8 cellular contexts compared by ENCODE assay signal in genomic region chr14:22871200-22871961, GRCh38. TPM values are rescaled to one million over a fixed set of nuclear protein-coding genes. Genes with fewer than 3 reads are reported as not detected.
DNase-seq lines count a peak whose midpoint lies in the region; ATAC-seq, FAIRE-seq and TF ChIP-seq lines count a peak whose summit lies in the region.

LRP10 (plus strand) TSS chr14:22871740; CDS start chr14:22872304, 564 bp downstream.

- peak; percentile 80 to 93 for DNase-seq in A549 (ENCODE audit: low read depth in 1 of 2, low spot score in 1 of 2)
- DNase-seq in NCI-H2171 treated with DMSO at 0.1 percent for 48 hours (lab: John Stamatoyannopoulos, UW) = peak; percentile 89
- DNase-seq in WERI-Rb-1 = peak; percentile 95
- peak; percentile 93 for DNase-seq in bronchial epithelial cell (ENCODE audit: low read depth)
- DNase-seq in inferior parietal cortex (ENCODE audit: extremely low spot score) = peak; percentile 82
- DNase-seq in spleen = peak; percentile 99

- ATAC-seq in A549 (peak; percentile 90 to 93), GM18858 (IDR thresholded peaks at IDR 0.05; ENCODE audit: unreplicated experiment) (peak; percentile 55), HG03064 (IDR thresholded peaks at IDR 0.05; ENCODE audit: low read depth, unreplicated experiment) (peak; percentile 71)

- H3K27me3 ChIP-seq in WERI-Rb-1 (ENCODE audit: insufficient read depth, low read depth, severe bottlenecking) = no peaks in the 10 kb centered on the region
- no peaks in the 10 kb centered on the region for H3K27me3 ChIP-seq in bronchial epithelial cell (ENCODE audit: control insufficient read depth, insufficient read depth, low read length)
- H3K27me3 ChIP-seq in spleen (replicated peaks in 1 of 7) = no peaks in the 10 kb centered on the region

- FAIRE-seq in A549 (lab: Jason Lieb, UNC) (no peak), bronchial epithelial cell (lab: Jason Lieb, UNC) (no peak)

- POLR2A ChIA-PET in A549 (lab: Yijun Ruan, JAX) = interaction anchor here (0.7 to 3.1 kb wide), 12 partner anchors 9 to 282 kb away, joined by 3 to 12 read pairs (median 3); partner anchors contain the start of genes DAD1, OXA1L, PRMT5 and RBM23

- intact Hi-C loops in spleen (cut with DNase I; ENCODE audit: low total_unique reads) = no loop called here

- CTCF ChIA-PET in A549 (lab: Yijun Ruan, JAX) = interaction anchor here (0.8 to 23.1 kb wide), 16 partner anchors 11 to 315 kb away, joined by 3 to 368 read pairs (median 7); partner anchors contain the start of genes MMP14, PRMT5 and REM2

- peak within 1 kb of the TSS; percentile 78 for H3K4me3 ChIP-seq in A549
- peak within 1 kb of the TSS; percentile 71 for H3K4me3 ChIP-seq in WERI-Rb-1 (ENCODE audit: low read depth, low read length)
- H3K4me3 ChIP-seq in bronchial epithelial cell (ENCODE audit: low read depth, low read length) = peak within 1 kb of the TSS; percentile 93
- H3K4me3 ChIP-seq in spleen = peak within 1 kb of the TSS; percentile 70 to 97 (median 90)

- whole genome bisulfite sequencing in A549 (ENCODE audit: missing lambda C conversion rate) = under 1% methylated on average over 21 of the region's 42 CpGs
- WGBS in spleen, 5 donors = 0 to 1% (median 0%) methylated on average over 40 to 42 of the region's 42 CpGs

- H3K36me3 ChIP-seq in WERI-Rb-1 (no peaks in the 10 kb centered on the region; the same call in 1 of the 2 replicates), bronchial epithelial cell (ENCODE audit: control insufficient read depth, insufficient read depth, low read length) (peaks cover 24% of the 10 kb centered on the region), spleen (peaks cover 6 to 35% (median 32%) of the 10 kb centered on the region in 6 donors)

- TF ChIP-seq RAD21 in A549 (conservative IDR thresholded peaks at IDR 0.05 in 1 of 2, IDR thresholded peaks at IDR 0.05 in 1 of 2) = no peak

- no peak for TF ChIP-seq EP300 in A549 (IDR thresholded peaks at IDR 0.05)

- TF ChIP-seq POLR2A in A549 (IDR thresholded peaks at IDR 0.05; ENCODE audit: low read length) (peak; percentile 48), spleen (IDR thresholded peaks at IDR 0.05) (peak; percentile 8 to 58 (median 44))

- peak within 1 kb of the TSS; percentile 94 to 98 for H3K27ac ChIP-seq in A549
- H3K27ac ChIP-seq in WERI-Rb-1 = peak within 1 kb of the TSS; percentile 78
- peak within 1 kb of the TSS; percentile 94 to 100 (median 100) for H3K27ac ChIP-seq in spleen

- H3K4me2 ChIP-seq in A549 = peak within 1 kb of the TSS; percentile 81

- no peaks in the 10 kb centered on the region for H3K9me3 ChIP-seq in A549
- no peaks in the 10 kb centered on the region for H3K9me3 ChIP-seq in WERI-Rb-1 (ENCODE audit: severe bottlenecking)
- H3K9me3 ChIP-seq in spleen = no peaks in the 10 kb centered on the region

- TF ChIP-seq CTCF in A549 (IDR thresholded peaks at IDR 0.05) = no peak
- TF ChIP-seq CTCF in WERI-Rb-1 (IDR thresholded peaks at IDR 0.05; ENCODE audit: low read depth, low read length) = no peak
- TF ChIP-seq CTCF in bronchial epithelial cell (IDR thresholded peaks at IDR 0.05; ENCODE audit: insufficient read depth, low read length, severe bottlenecking) = peak; percentile 1
- TF ChIP-seq CTCF in spleen (IDR thresholded peaks at IDR 0.05 in 8 of 11, conservative IDR thresholded peaks at IDR 0.05 in 3 of 11) = no peak

- peaks cover 21% of the 10 kb centered on the region for H3K4me1 ChIP-seq in A549
- H3K4me1 ChIP-seq in spleen = peaks cover 24 to 65% (median 43%) of the 10 kb centered on the region in 6 donors

TF ChIP-seq in A549, 52 proteins besides CTCF, POLR2A, EP300 and RAD21:
- no peak for TF ChIP-seq TFCP2L1 (CRISPR knock-in tag; IDR thresholded peaks at IDR 0.05)
- TF ChIP-seq E2F6 (IDR thresholded peaks at IDR 0.05; ENCODE audit: borderline replicate concordance, low read depth) = 0 out of 2 replicates have a peak, but pooled peaks have one; percentile 11
- TF ChIP-seq ATOH8 (CRISPR knock-in tag; IDR thresholded peaks at IDR 0.05; ENCODE audit: low read depth) = no peak
- peak; percentile 45; the same call in 1 of the 2 replicates for TF ChIP-seq PHF8 (IDR thresholded peaks at IDR 0.05; ENCODE audit: borderline replicate concordance, low read depth)
- no peak for TF ChIP-seq HES2 (IDR thresholded peaks at IDR 0.05)
- 0 out of 2 replicates have a peak, but pooled peaks have one; percentile 23 for TF ChIP-seq MYC (IDR thresholded peaks at IDR 0.05; ENCODE audit: borderline replicate concordance, low read length)
- no peak for TF ChIP-seq ESRRA (IDR thresholded peaks at IDR 0.05; ENCODE audit: borderline replicate concordance, low read length)
- TF ChIP-seq GATA3 (IDR thresholded peaks at IDR 0.05; ENCODE audit: borderline replicate concordance) = no peak
- TF ChIP-seq CEBPB (IDR thresholded peaks at IDR 0.05) = peak in 1 of 2 experiments; percentile 3; a peak in 1 of 4 replicates
- TF ChIP-seq PBX3 (IDR thresholded peaks at IDR 0.05) = peak; percentile 95
- TF ChIP-seq JUN (IDR thresholded peaks at IDR 0.05) = peak in 1 of 2 experiments; percentile 63; a peak in 2 of 5 replicates
- no peak for TF ChIP-seq ZC3H11A (IDR thresholded peaks at IDR 0.05)
- no peak for TF ChIP-seq MAZ (IDR thresholded peaks at IDR 0.05; ENCODE audit: borderline replicate concordance, low read depth, low read length)
- TF ChIP-seq USF2 (IDR thresholded peaks at IDR 0.05) = no peak
- TF ChIP-seq EHMT2 (IDR thresholded peaks at IDR 0.05; ENCODE audit: low read depth) = no peak
- no peak for TF ChIP-seq SMC3 (IDR thresholded peaks at IDR 0.05)
- TF ChIP-seq RFX5 (IDR thresholded peaks at IDR 0.05) = no peak
- no peak for TF ChIP-seq HOXB13 (CRISPR knock-in tag; IDR thresholded peaks at IDR 0.05; ENCODE audit: low read depth)
- TF ChIP-seq ZFP36 (IDR thresholded peaks at IDR 0.05; ENCODE audit: borderline replicate concordance, partially characterized antibody) = peak; percentile 76
- peak; percentile 12; the same call in 1 of the 2 replicates for TF ChIP-seq MAX (IDR thresholded peaks at IDR 0.05)
- TF ChIP-seq TP53 (CRISPR knock-in tag; IDR thresholded peaks at IDR 0.05) = no peak

RNA-seq across cellular contexts. Expression of gene LRP10, which starts in this region (rescaled TPM):
- polyA plus RNA-seq in A549 (2011; rRNA removed) (74.3 and 99.6 TPM in 2 replicates), A549 (2017; fragmentation: RNase III; extraction: RNeasy Plus Mini Kit Qiagen cat#74134 plus additional on column Dnase treatment) (45.5 to 62.9 TPM (median 57.2 TPM) in 3 replicates), spleen (10 to 100 TPM in 1 of 3 donors, 1 to 10 TPM in 2; 7.9 to 22.3 (median 8.9) TPM)
- 56.1 and 79.2 TPM in 2 replicates for polyA plus RNA-seq in A549 (2012; cell fraction: cytosol; rRNA removed)
- 93.7 and 133 TPM in 2 replicates for polyA plus RNA-seq in A549 (2012; cell fraction: nucleus; rRNA removed)
- 129 and 185 TPM in 2 replicates for polyA minus RNA-seq in A549 (2011; rRNA and poly(A)+ RNA removed)
- total RNA-seq in bronchial epithelial cell (34.8 and 63.6 TPM in 2 replicates), spleen (100 to 1,000 TPM in 6 of 7 donors, 10 to 100 TPM in 1; 99.6 to 205 (median 110) TPM)

Comparison
In these comparisons a context has a peak if more than half of its experiments do, and no peak if none do; other contexts are left out.
1. Peak in every context shown above with its lines: DNase-seq, ATAC-seq, H3K4me3 ChIP-seq and H3K27ac ChIP-seq.